ENCODE assay signal across 14 cellular contexts in genomic region chr10:620971-621370, GRCh38.
"Had no signal": no experiment of that assay in that cellular context is flagged by ENCODE, and none has a peak within 500 bp of the region (broad histone marks: within the 10 kb centered on the region; RNA-seq: fewer than 3 reads in every experiment).

No MANE protein-coding gene starts in this region.

- H3K4me3 ChIP-seq: coronary artery, transverse colon had no signal

- ATAC-seq: activated CD8-positive, alpha-beta T cell treated with anti-CD3 and anti-CD28 coated beads, Interleukin-2, amount 10 ng/mL, durations not matched to agents 7 days and 5 days; activated naive CD8-positive, alpha-beta T cell treated with anti-CD3 and anti-CD28 coated beads, Interleukin-2, amount 50 U/mL, for 24 hours; effector memory CD8-positive, alpha-beta T cell; left cardiac atrium had no signal

- H3K4me3 Mint-ChIP-seq: activated CD8-positive, alpha-beta T cell treated with anti-CD3 and anti-CD28 coated beads, Interleukin-2, amount 10 ng/mL, durations not matched to agents 7 days and 5 days; activated naive CD8-positive, alpha-beta T cell treated with anti-CD3 and anti-CD28 coated beads, Interleukin-2, amount 50 U/mL, for 24 hours; activated T-helper 1 cell treated with anti-CD3 and anti-CD28 coated beads, Interleukin-12 subunit alpha, Interleukin-12 subunit beta, Interleukin-2, Interleukin-4 antibody, amounts not matched to agents 30 ng/mL and 10 ng/mL and 1 ng/mL, durations not matched to agents 14 hours and 24 hours and 36 hours; effector memory CD8-positive, alpha-beta T cell; neural crest cell had no signal

- H3K9me3 Mint-ChIP-seq: activated naive CD8-positive, alpha-beta T cell treated with anti-CD3 and anti-CD28 coated beads, Interleukin-2, amount 50 U/mL, for 24 hours; activated T-helper 1 cell treated with anti-CD3 and anti-CD28 coated beads, Interleukin-12 subunit alpha, Interleukin-12 subunit beta, Interleukin-2, Interleukin-4 antibody, amounts not matched to agents 30 ng/mL and 10 ng/mL and 1 ng/mL, durations not matched to agents 14 hours and 24 hours and 36 hours; effector memory CD8-positive, alpha-beta T cell; neural crest cell had no signal

- H3K36me3 ChIP-seq: transverse colon had no signal

- H3K9me3 ChIP-seq: transverse colon had no signal

- H3K27ac ChIP-seq: coronary artery, parathyroid adenoma had no signal

- H3K27me3 ChIP-seq: transverse colon had no signal

- DNase-seq: activated CD4-positive, alpha-beta T cell treated with anti-CD3 and anti-CD28 coated beads for 4 hours; activated CD8-positive, alpha-beta memory T cell treated with anti-CD3 and anti-CD28 coated beads, Interleukin-2, amount 50 U/mL, for 48 hours; activated CD8-positive, alpha-beta T cell treated with anti-CD3 and anti-CD28 coated beads, Interleukin-2, amount 10 ng/mL, durations not matched to agents 7 days and 5 days; activated naive CD4-positive, alpha-beta T cell; activated naive CD8-positive, alpha-beta T cell treated with anti-CD3 and anti-CD28 coated beads, Interleukin-2, amount 50 U/mL, for 24 hours; effector memory CD8-positive, alpha-beta T cell; left cardiac atrium; small intestine; T-helper 9 cell; transverse colon had no signal

- H3K27ac Mint-ChIP-seq: activated CD8-positive, alpha-beta T cell treated with anti-CD3 and anti-CD28 coated beads, Interleukin-2, amount 10 ng/mL, durations not matched to agents 7 days and 5 days; activated naive CD8-positive, alpha-beta T cell treated with anti-CD3 and anti-CD28 coated beads, Interleukin-2, amount 50 U/mL, for 24 hours; activated T-helper 1 cell treated with anti-CD3 and anti-CD28 coated beads, Interleukin-12 subunit alpha, Interleukin-12 subunit beta, Interleukin-2, Interleukin-4 antibody, amounts not matched to agents 30 ng/mL and 10 ng/mL and 1 ng/mL, durations not matched to agents 14 hours and 24 hours and 36 hours; effector memory CD8-positive, alpha-beta T cell had no signal
